8 cellular contexts compared by ENCODE assay signal in genomic region chrX:65690057-65690855, GRCh38. TPM values are rescaled to one million over a fixed set of nuclear protein-coding genes. Genes with fewer than 3 reads are reported as not detected.
DNase-seq lines count a peak whose midpoint lies in the region; ATAC-seq and TF ChIP-seq lines count a peak whose summit lies in the region.

No MANE protein-coding gene starts in this region.

- no peaks in the 10 kb centered on the region for H3K9me2 ChIP-seq in Loucy (replicated peaks; ENCODE audit: low read depth, low read length)

- peak overlapping the region; percentile 56 for H3K4me2 ChIP-seq in Loucy (ENCODE audit: low read depth, low read length, poor library complexity, severe bottlenecking)
- H3K4me2 ChIP-seq in mammary epithelial cell (ENCODE audit: insufficient read depth, low read depth, low read length), result no peak overlapping the region

- CTCF ChIA-PET in mammary epithelial cell (lab: Charles Lee; ENCODE audit: low non-redundant PET), result no interaction called here

- no peaks in the 10 kb centered on the region for H3K27me3 ChIP-seq in Loucy (ENCODE audit: insufficient read depth, low read length, poor library complexity, severe bottlenecking)
- H3K27me3 ChIP-seq in mammary epithelial cell (ENCODE audit: insufficient read depth, low read length), result no peaks in the 10 kb centered on the region

- no peak overlapping the region for H3K4me3 ChIP-seq in Loucy (ENCODE audit: low read length, poor library complexity, severe bottlenecking)
- no peak overlapping the region for H3K4me3 ChIP-seq in mammary epithelial cell (replicated peaks in 1 of 3; ENCODE audit: insufficient read depth in 1 of 3, low read depth in 2 of 3, low read length in 3 of 3)
- no peak overlapping the region for H3K4me3 ChIP-seq in mucosa of descending colon

- dilution Hi-C loops in mammary epithelial cell (cut with HindIII; ENCODE audit: low sequenced_read_pairs), result no loop called here

- peaks cover 100% of the 10 kb centered on the region for H3K79me2 ChIP-seq in Loucy (ENCODE audit: insufficient read depth, low read length)
- peaks cover 99% of the 10 kb centered on the region for H3K79me2 ChIP-seq in mammary epithelial cell (ENCODE audit: insufficient read depth, low read length)

- WGBS in mammary epithelial cell (ENCODE audit: low coverage, missing lambda C conversion rate), result 64% methylated on average over 4 of the region's 5 CpGs

- H3F3A ChIP-seq in Loucy (ENCODE audit: low read depth), result no peaks in the 10 kb centered on the region

- H3K27ac ChIP-seq in mammary epithelial cell (ENCODE audit: insufficient read depth, low read depth, low read length), result peak overlapping the region; percentile 63

- H3K9ac ChIP-seq in Loucy (ENCODE audit: low read depth, low read length, poor library complexity, severe bottlenecking) (no peak overlapping the region), mammary epithelial cell (ENCODE audit: insufficient read depth, low read length) (no peak overlapping the region)

- H4K20me1 ChIP-seq in Loucy (ENCODE audit: insufficient read depth, low read length, poor library complexity, severe bottlenecking), result peaks cover 71% of the 10 kb centered on the region
- H4K20me1 ChIP-seq in mammary epithelial cell (ENCODE audit: insufficient read depth, low read length), result no peaks in the 10 kb centered on the region

- H3K9me3 ChIP-seq in Loucy (ENCODE audit: insufficient read depth, low read depth, low read length) (no peaks in the 10 kb centered on the region), mammary epithelial cell (replicated peaks; ENCODE audit: insufficient read depth, low read length) (no peaks in the 10 kb centered on the region), mucosa of descending colon (no peaks in the 10 kb centered on the region)

- H3K36me3 ChIP-seq in Loucy (ENCODE audit: insufficient read depth, low read length) (peaks cover 8% of the 10 kb centered on the region; the same call in 1 of the 2 replicates), mammary epithelial cell (ENCODE audit: insufficient read depth, low read length) (no peaks in the 10 kb centered on the region), mucosa of descending colon (ENCODE audit: low read depth) (no peaks in the 10 kb centered on the region)

- in situ Hi-C loops in mammary epithelial cell (cut with MboI; ENCODE audit: low sequenced_read_pairs in 2 of 2), result no loop called here

- no peak for TF ChIP-seq CTCF in Loucy (conservative IDR thresholded peaks at IDR 0.05; ENCODE audit: low read length)
- TF ChIP-seq CTCF in mammary epithelial cell (conservative IDR thresholded peaks at IDR 0.05 in 1 of 2, IDR thresholded peaks at IDR 0.05 in 1 of 2; ENCODE audit: extremely low read depth in 1 of 2, insufficient read depth in 1 of 2, low read depth in 1 of 2, low read length in 2 of 2), result no peak
- no peak for TF ChIP-seq CTCF in mucosa of descending colon (IDR thresholded peaks at IDR 0.05)

- peak; percentile 40 for ATAC-seq in mucosa of descending colon
- ATAC-seq in HG03520 (IDR thresholded peaks at IDR 0.05; ENCODE audit: unreplicated experiment), result no peak

- intact Hi-C loops in mammary epithelial cell (cut with micrococcal nuclease) (no loop called here), mucosa of descending colon (cut with DNase I, micrococcal nuclease) (no loop called here)

- H2AFZ ChIP-seq in Loucy (ENCODE audit: low read length) (no peak overlapping the region), mammary epithelial cell (ENCODE audit: low read depth, low read length) (no peak overlapping the region)

- H3K4me1 ChIP-seq in Loucy (ENCODE audit: insufficient read depth, low read length, poor library complexity, severe bottlenecking) (peaks cover 70% of the 10 kb centered on the region), mammary epithelial cell (ENCODE audit: insufficient read depth, low read length) (peaks cover 38% of the 10 kb centered on the region), mucosa of descending colon (ENCODE audit: low read depth) (peaks cover 4% of the 10 kb centered on the region)

- DNase-seq in AG08395 (ENCODE audit: low spot score) (peak; percentile 70), mammary epithelial cell (peak; percentile 74), mucosa of descending colon (no peak), ureter (ENCODE audit: low spot score) (no peak), NCI-H345 treated with DMSO at 0.1 percent for 48 hours (lab: John Stamatoyannopoulos, UW; ENCODE audit: unreplicated experiment) (no peak), SKM-1 treated with dmso at 0.1 percent for 144 hours (lab: John Stamatoyannopoulos, UW; ENCODE audit: unreplicated experiment) (no peak)

- no TSS peak for BruUV-seq in mammary epithelial cell (replicated peaks; lab: Mats Ljungman, UMichigan)

RNA-seq across cellular contexts. Expression of gene MSN, which starts 22.8 kb away (rescaled TPM):
- total RNA-seq in mammary epithelial cell (100 to 1,000 TPM; 261 to 317 TPM), mucosa of descending colon (100 to 1,000 TPM in 1 of 3 donors, 10 to 100 TPM in 2; 25.9 to 127 (median 66.2) TPM), ureter (134 TPM)
- 374 TPM for polyA plus RNA-seq in mammary epithelial cell
- 640 TPM for polyA minus RNA-seq in mammary epithelial cell

Comparison
In these comparisons a context has a peak if more than half of its experiments do, and no peak if none do; other contexts are left out.
1. DNase-seq: peak in AG08395 (single experiment) and mammary epithelial cell (single experiment); none in mucosa of descending colon (0 of 3), ureter (single experiment), NCI-H345 treated with DMSO at 0.1 percent for 48 hours (single experiment) and SKM-1 treated with dmso at 0.1 percent for 144 hours (single experiment).